15 cellular contexts compared by ENCODE assay signal in the genomic region with DNA sequence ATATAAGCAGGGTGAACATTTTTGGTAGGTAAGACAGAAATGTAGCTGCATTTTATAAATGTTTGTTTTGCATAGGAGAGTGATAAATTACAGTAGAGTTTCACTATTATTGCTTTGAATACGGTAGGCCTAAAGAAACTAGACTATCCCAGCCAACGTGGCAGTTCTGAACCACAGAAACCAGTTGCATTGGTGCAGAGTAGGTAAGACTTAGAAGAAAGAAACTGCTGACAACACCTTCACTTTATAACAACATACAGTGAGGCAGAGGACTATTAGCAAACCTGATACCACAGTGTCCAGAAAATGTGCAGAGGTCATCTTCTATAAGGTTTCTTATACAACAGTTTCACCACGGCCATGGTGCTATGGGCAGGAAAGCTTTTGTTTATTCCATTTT.
DNase-seq lines count a peak whose midpoint lies in the region; ATAC-seq and TF ChIP-seq lines count a peak whose summit lies in the region.
"Had no signal": no experiment of that assay in that cellular context is flagged by ENCODE, and none has a peak within 500 bp of the region (broad histone marks: within the 10 kb centered on the region; RNA-seq: fewer than 3 reads in every experiment).

No MANE protein-coding gene starts in this region.

- H3K9ac ChIP-seq in OCI-LY3 (ENCODE audit: low read length) = no peak overlapping the region

- H3K4me2 ChIP-seq in OCI-LY3 (ENCODE audit: low read length) = peak overlapping the region; percentile 39

- peaks cover 30% of the 10 kb centered on the region for H3K4me1 ChIP-seq in OCI-LY3 (ENCODE audit: low read length)
- H3K4me1 ChIP-seq in heart right ventricle = peaks cover 0 to 13% (median 0%) of the 10 kb centered on the region in 9 donors
- H3K4me1 ChIP-seq: transverse colon had no signal

- H3K27me3 ChIP-seq in OCI-LY3 (ENCODE audit: low read depth, low read length) (no peaks in the 10 kb centered on the region), heart right ventricle (no peaks in the 10 kb centered on the region)
- H3K27me3 ChIP-seq: transverse colon had no signal

- TF ChIP-seq CTCF in OCI-LY3 (IDR thresholded peaks at IDR 0.05; ENCODE audit: low read depth, low read length) (no peak), heart right ventricle (IDR thresholded peaks at IDR 0.05) (no peak)

- WGBS in heart right ventricle, 2 donors = 89 to 97% methylated on average over 3 of the region's 3 CpGs

- H3K36me3 ChIP-seq in OCI-LY3 (replicated peaks; ENCODE audit: low read depth, low read length) (peaks cover 83% of the 10 kb centered on the region), heart right ventricle (no peaks in the 10 kb centered on the region)
- H3K36me3 ChIP-seq: transverse colon had no signal

- H3K9me3 ChIP-seq in OCI-LY3 (ENCODE audit: insufficient read depth, low read length) (no peaks in the 10 kb centered on the region), heart right ventricle (no peaks in the 10 kb centered on the region)
- H3K9me3 ChIP-seq: transverse colon had no signal

- H3K27ac ChIP-seq in OCI-LY3 (ENCODE audit: low read length) (no peak overlapping the region), heart right ventricle (no peak overlapping the region)
- H3K27ac ChIP-seq: coronary artery, transverse colon had no signal

- H4K20me1 ChIP-seq in OCI-LY3 (ENCODE audit: insufficient read depth, low read length) = peaks cover 98% of the 10 kb centered on the region

- no peak overlapping the region for H2AFZ ChIP-seq in OCI-LY3 (ENCODE audit: low read depth, low read length)

- intact Hi-C loops in heart right ventricle (cut with DNase I) = loop anchor here in 1 of 10 donors (10.0 kb wide), 1 partner anchor 108 kb away; no protein-coding TSS in a partner anchor

- H3K4me3 ChIP-seq in OCI-LY3 (ENCODE audit: low read length) = no peak overlapping the region
- no peak overlapping the region for H3K4me3 ChIP-seq in heart right ventricle
- H3K4me3 ChIP-seq: coronary artery, transverse colon had no signal

- ATAC-seq in GM18907 (IDR thresholded peaks at IDR 0.05; ENCODE audit: unreplicated experiment) (peak; percentile 96), GM21529 (IDR thresholded peaks at IDR 0.05; ENCODE audit: unreplicated experiment) (peak; percentile 97), HG03064 (IDR thresholded peaks at IDR 0.05; ENCODE audit: low read depth, unreplicated experiment) (peak; percentile 96), heart right ventricle (no peak)
- ATAC-seq: activated CD8-positive, alpha-beta T cell treated with anti-CD3 and anti-CD28 coated beads, Interleukin-2, amount 10 ng/mL, durations not matched to agents 7 days and 5 days; naive thymus-derived CD4-positive, alpha-beta T cell had no signal

- peaks cover 98% of the 10 kb centered on the region for H3K79me2 ChIP-seq in OCI-LY3 (ENCODE audit: low read length)

- DNase-seq in heart right ventricle (no peak), KG1 (lab: John Stamatoyannopoulos, UW) (no peak), SHP77 treated with DMSO at 0.1 percent for 48 hours (lab: John Stamatoyannopoulos, UW) (no peak), NCI-H2196 treated with DMSO at 0.1 percent for 48 hours (lab: John Stamatoyannopoulos, UW; ENCODE audit: unreplicated experiment) (no peak)
- DNase-seq: activated CD8-positive, alpha-beta T cell treated with anti-CD3 and anti-CD28 coated beads, Interleukin-2, amount 10 ng/mL, durations not matched to agents 7 days and 5 days; islet precursor cell; naive thymus-derived CD4-positive, alpha-beta T cell; NCI-H1092 treated with DMSO at 0.1 percent for 48 hours; NCI-H526 treated with DMSO at 0.1 percent for 48 hours; transverse colon had no signal

Comparison
In these comparisons a context has a peak if more than half of its experiments do, and no peak if none do; other contexts are left out.
1. ATAC-seq: peak in GM18907 (single experiment), GM21529 (single experiment) and HG03064 (single experiment); none in heart right ventricle (0 of 8).